Comparison of ENCODE assay signal across 1 cellular context in genomic region chr20:30579824-30580438, GRCh38.
TF ChIP-seq lines count a peak whose summit lies in the region.

No MANE protein-coding gene starts in this region.

TF ChIP-seq in HepG2, 621 proteins besides CTCF, POLR2A, EP300 and RAD21 (continued from another document):
- TF ChIP-seq LCORL (IDR thresholded peaks at IDR 0.05) (peak; percentile 42; the same call in 1 of the 2 replicates), LCORL (CRISPR knock-in tag; IDR thresholded peaks at IDR 0.05) (0 out of 2 replicates have a peak, but pooled peaks have one; percentile 31), ZNF878 (CRISPR knock-in tag; IDR thresholded peaks at IDR 0.05) (0 out of 2 replicates have a peak, but pooled peaks have one; percentile 38), HMGXB3 (CRISPR knock-in tag; IDR thresholded peaks at IDR 0.05; ENCODE audit: borderline replicate concordance) (peak; percentile 79; the same call in 1 of the 2 replicates), DNMT3B (CRISPR knock-in tag; conservative IDR thresholded peaks at IDR 0.05) (0 out of 2 replicates have a peak, but pooled peaks have one; percentile 20), ISL2 (CRISPR knock-in tag; IDR thresholded peaks at IDR 0.05) (peak; percentile 45; the same call in 1 of the 2 replicates), MED1 (CRISPR knock-in tag; IDR thresholded peaks at IDR 0.05) (peak; percentile 30; the same call in 1 of the 2 replicates), ZBTB49 (CRISPR knock-in tag; IDR thresholded peaks at IDR 0.05; ENCODE audit: borderline replicate concordance) (peak; percentile 58; the same call in 1 of the 2 replicates), SUZ12 (IDR thresholded peaks at IDR 0.05; ENCODE audit: low read depth, low read length) (peak; percentile 53; the same call in 1 of the 2 replicates), ZFX (CRISPR knock-in tag; IDR thresholded peaks at IDR 0.05; ENCODE audit: low read depth) (peak; percentile 95), CBX5 (CRISPR knock-in tag; IDR thresholded peaks at IDR 0.05; ENCODE audit: borderline replicate concordance) (peak; percentile 47; the same call in 1 of the 2 replicates), ZBTB43 (CRISPR knock-in tag; conservative IDR thresholded peaks at IDR 0.05) (0 out of 2 replicates have a peak, but pooled peaks have one; percentile 27), MYPOP (CRISPR knock-in tag; IDR thresholded peaks at IDR 0.05) (peak; percentile 56; the same call in 1 of the 2 replicates), HDAC2 (CRISPR knock-in tag; IDR thresholded peaks at IDR 0.05) (0 out of 2 replicates have a peak, but pooled peaks have one; percentile 17), NFYC (CRISPR knock-in tag; IDR thresholded peaks at IDR 0.05) (peak; percentile 65), ZNF335 (CRISPR knock-in tag; IDR thresholded peaks at IDR 0.05) (peak; percentile 81; the same call in 1 of the 2 replicates), ZNF720 (CRISPR knock-in tag; IDR thresholded peaks at IDR 0.05) (peak; percentile 71; the same call in 1 of the 2 replicates), ZFP90 (CRISPR knock-in tag; IDR thresholded peaks at IDR 0.05; ENCODE audit: borderline replicate concordance) (0 out of 2 replicates have a peak, but pooled peaks have one; percentile 29), KDM5B (CRISPR knock-in tag; IDR thresholded peaks at IDR 0.05; ENCODE audit: borderline replicate concordance) (peak; percentile 22; the same call in 1 of the 2 replicates), ESRRA (CRISPR knock-in tag; IDR thresholded peaks at IDR 0.05; ENCODE audit: low read depth) (0 out of 2 replicates have a peak, but pooled peaks have one; percentile 12), ZNF205 (CRISPR knock-in tag; IDR thresholded peaks at IDR 0.05) (0 out of 2 replicates have a peak, but pooled peaks have one; percentile 34), POLR2AphosphoS5 (IDR thresholded peaks at IDR 0.05; ENCODE audit: low read depth, low read length) (peak; percentile 60), TBX2 (CRISPR knock-in tag; IDR thresholded peaks at IDR 0.05; ENCODE audit: borderline replicate concordance) (peak; percentile 30; the same call in 1 of the 2 replicates), HBP1 (CRISPR knock-in tag; IDR thresholded peaks at IDR 0.05; ENCODE audit: low read depth) (0 out of 2 replicates have a peak, but pooled peaks have one; percentile 48), KLF6 (CRISPR knock-in tag; IDR thresholded peaks at IDR 0.05) (0 out of 2 replicates have a peak, but pooled peaks have one; percentile 29), HOXA5 (CRISPR knock-in tag; IDR thresholded peaks at IDR 0.05) (peak; percentile 56; the same call in 1 of the 2 replicates), ZGPAT (CRISPR knock-in tag; IDR thresholded peaks at IDR 0.05) (peak; percentile 70; the same call in 1 of the 2 replicates), ZFY (CRISPR knock-in tag; IDR thresholded peaks at IDR 0.05) (peak; percentile 99), ZNF143 (CRISPR knock-in tag; IDR thresholded peaks at IDR 0.05) (peak; percentile 97), ERF (CRISPR knock-in tag; IDR thresholded peaks at IDR 0.05) (peak; percentile 72), REPIN1 (CRISPR knock-in tag; IDR thresholded peaks at IDR 0.05; ENCODE audit: borderline replicate concordance, low read depth) (0 out of 2 replicates have a peak, but pooled peaks have one; percentile 48)
